24 cellular contexts compared by ENCODE assay signal in genomic region chr7:68868975-68869374, GRCh38.
DNase-seq lines count a peak whose midpoint lies in the region; TF ChIP-seq lines count a peak whose summit lies in the region.
"Had no signal": no experiment of that assay in that cellular context is flagged by ENCODE, and none has a peak within 500 bp of the region (broad histone marks: within the 10 kb centered on the region; RNA-seq: fewer than 3 reads in every experiment).

No MANE protein-coding gene starts in this region.

- H3K36me3 ChIP-seq in sigmoid colon (no peaks in the 10 kb centered on the region), GM23248 (ENCODE audit: low read depth) (no peaks in the 10 kb centered on the region)
- H3K36me3 ChIP-seq: BE2C, SJSA1 had no signal

- H3K4me1 ChIP-seq in sigmoid colon (no peaks in the 10 kb centered on the region), GM23248 (ENCODE audit: insufficient read depth) (no peaks in the 10 kb centered on the region)
- H3K4me1 ChIP-seq: BE2C, SJSA1 had no signal

- H3K27ac ChIP-seq in sigmoid colon: no peak overlapping the region
- H3K27ac ChIP-seq in GM23248: no peak overlapping the region
- H3K27ac ChIP-seq: SJSA1 had no signal

- no peak overlapping the region for H3K4me3 Mint-ChIP-seq in nephron progenitor cell
- H3K4me3 Mint-ChIP-seq: CD14-positive monocyte; CD8-positive, alpha-beta memory T cell; H9 had no signal

- no peak overlapping the region for H3K9ac ChIP-seq in GM23248

- H3K36me3 Mint-ChIP-seq in nephron progenitor cell (ENCODE audit: low read depth): no peaks in the 10 kb centered on the region
- H3K36me3 Mint-ChIP-seq: CD14-positive monocyte had no signal

- H3K4me3 ChIP-seq in sigmoid colon (no peak overlapping the region), GM23248 (no peak overlapping the region)
- H3K4me3 ChIP-seq: SJSA1 had no signal

- H3K4me1 Mint-ChIP-seq in nephron progenitor cell: peaks cover 10% of the 10 kb centered on the region
- H3K4me1 Mint-ChIP-seq: CD14-positive monocyte; CD8-positive, alpha-beta memory T cell had no signal

- H3K79me2 ChIP-seq in GM23248 (ENCODE audit: insufficient read depth): no peaks in the 10 kb centered on the region

- H3K9me3 ChIP-seq in sigmoid colon: no peaks in the 10 kb centered on the region
- H3K9me3 ChIP-seq in GM23248 (ENCODE audit: low read depth): no peaks in the 10 kb centered on the region
- H3K9me3 ChIP-seq: BE2C, SJSA1 had no signal

- no peaks in the 10 kb centered on the region for H3K27me3 ChIP-seq in sigmoid colon
- no peaks in the 10 kb centered on the region for H3K27me3 ChIP-seq in GM23248 (replicated peaks; ENCODE audit: insufficient read depth)
- H3K27me3 ChIP-seq: BE2C, SJSA1 had no signal

- DNase-seq in anterior cingulate cortex (lab: John Stamatoyannopoulos, UW): peak in 32 of 58 donors; percentile 1 to 54 (median 16)
- peak; percentile 11 for DNase-seq in globus pallidus (ENCODE audit: low spot score)
- no peak for DNase-seq in nephron progenitor cell
- no peak for DNase-seq in DMS53 (lab: John Stamatoyannopoulos, UW)
- DNase-seq in sigmoid colon: no peak
- no peak for DNase-seq in GM23248
- DNase-seq in cortex of kidney (lab: John Stamatoyannopoulos, UW): no peak
- DNase-seq: BE2C; CD8-positive, alpha-beta memory T cell; DMS 273 treated with DMSO at 0.1 percent for 48 hours; DMS79 treated with DMSO at 0.1 percent for 48 hours; H9; KBM-7; MV-4-11; NCI-H1105; NCI-H146; NCI-H1930; NCI-H2107; NCI-H524; NCI-H748 treated with DMSO at 0.1 percent for 48 hours; Right ventricle myocardium superior; RPMI8226 had no signal

- H3K4me2 ChIP-seq in GM23248 (ENCODE audit: unreplicated experiment): no peak overlapping the region

- in situ Hi-C loops in GM23248 (cut with MboI): no loop called here

- intact Hi-C loops in sigmoid colon (cut with DNase I): no loop called here

- no peak for TF ChIP-seq EP300 in sigmoid colon (IDR thresholded peaks at IDR 0.05)

- peak overlapping the region; percentile 23 for H3K27ac Mint-ChIP-seq in nephron progenitor cell
- H3K27ac Mint-ChIP-seq: CD14-positive monocyte; CD8-positive, alpha-beta memory T cell; H9 had no signal

- WGBS in sigmoid colon, 2 donors: 77 to 85% methylated on average over 6 of the region's 6 CpGs
- 8 to 29% methylated on average over 6 of the region's 6 CpGs for whole genome bisulfite sequencing in GM23248 (ENCODE audit: low coverage in 1 of 2, low lambda C conversion rate in 2 of 2, missing lambda C conversion rate in 2 of 2), 2 experiments

- H2AFZ ChIP-seq in GM23248: no peak overlapping the region

- H3K27me3 Mint-ChIP-seq in nephron progenitor cell (ENCODE audit: low read depth, poor library complexity): peaks cover 22% of the 10 kb centered on the region
- H3K27me3 Mint-ChIP-seq: CD8-positive, alpha-beta memory T cell had no signal

- peaks cover 13% of the 10 kb centered on the region for H3K9me3 Mint-ChIP-seq in nephron progenitor cell

- TF ChIP-seq CTCF in nephron progenitor cell (IDR thresholded peaks at IDR 0.05): no peak
- no peak for TF ChIP-seq CTCF in sigmoid colon (IDR thresholded peaks at IDR 0.05)

- no peak for TF ChIP-seq POLR2A in sigmoid colon (IDR thresholded peaks at IDR 0.05)

- no peaks in the 10 kb centered on the region for H3K9me2 ChIP-seq in GM23248 (ENCODE audit: insufficient read depth)

- no peaks in the 10 kb centered on the region for H3F3A ChIP-seq in GM23248 (ENCODE audit: insufficient read depth)

- H4K20me1 ChIP-seq in GM23248 (ENCODE audit: insufficient read depth): no peaks in the 10 kb centered on the region

Comparison
In these comparisons a context has a peak if more than half of its experiments do, and no peak if none do; other contexts are left out.
1. DNase-seq: peak in anterior cingulate cortex (32 of 58) and globus pallidus (single experiment); none in nephron progenitor cell (single experiment), DMS53 (single experiment), sigmoid colon (single experiment), GM23248 (single experiment) and cortex of kidney (single experiment).